Comparison of ENCODE assay signal across 11 cellular contexts in the genomic region with DNA sequence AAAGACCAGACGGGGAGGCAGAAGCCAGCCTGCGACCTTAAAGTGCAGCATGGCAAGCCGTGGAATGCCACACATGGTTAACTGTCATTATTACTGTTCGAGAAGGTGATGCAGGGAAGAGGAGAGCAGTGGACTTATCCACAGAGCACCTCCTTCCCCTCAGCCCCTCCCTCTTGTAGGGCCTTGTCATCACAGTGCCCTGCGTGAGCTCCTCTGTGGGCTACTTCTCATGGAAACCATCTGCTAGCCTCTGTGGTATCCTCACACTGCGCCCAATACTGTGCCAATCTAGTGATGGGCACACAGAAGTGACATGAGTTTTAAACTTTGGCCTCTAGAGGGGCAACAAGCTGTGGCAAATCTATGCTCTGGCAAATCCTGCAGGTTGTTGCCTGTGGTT. TPM values are rescaled to one million over a fixed set of nuclear protein-coding genes. Genes with fewer than 3 reads are reported as not detected.
DNase-seq lines count a peak whose midpoint lies in the region; ATAC-seq, FAIRE-seq and TF ChIP-seq lines count a peak whose summit lies in the region.
"Had no signal": no experiment of that assay in that cellular context is flagged by ENCODE, and none has a peak within 500 bp of the region (broad histone marks: within the 10 kb centered on the region; RNA-seq: fewer than 3 reads in every experiment).

No MANE protein-coding gene starts in this region.

- peaks cover 2% of the 10 kb centered on the region for H3K36me3 Mint-ChIP-seq in activated CD4-positive, alpha-beta memory T cell treated with anti-CD3 and anti-CD28 coated beads for 36 hours
- peaks cover 0 to 4% (median 4%) of the 10 kb centered on the region in 3 donors for H3K36me3 Mint-ChIP-seq in immature natural killer cell

- POLR2A ChIA-PET in activated CD4-positive, alpha-beta memory T cell treated with anti-CD3 and anti-CD28 coated beads for 36 hours (lab: Charles Lee) = interaction anchor here (0.6 to 4.6 kb wide), 10 partner anchors 8 to 164 kb away, joined by 3 to 114 read pairs (median 6); a partner anchor contains a TSS

- peak overlapping the region; percentile 84 for H3K4me3 Mint-ChIP-seq in activated CD4-positive, alpha-beta memory T cell treated with anti-CD3 and anti-CD28 coated beads for 36 hours
- peak overlapping the region; percentile 78 to 94 (median 90) for H3K4me3 Mint-ChIP-seq in immature natural killer cell

- no peaks in the 10 kb centered on the region for H3K9me3 Mint-ChIP-seq in activated CD4-positive, alpha-beta memory T cell treated with anti-CD3 and anti-CD28 coated beads for 36 hours
- no peaks in the 10 kb centered on the region for H3K9me3 Mint-ChIP-seq in immature natural killer cell

- H3K27me3 Mint-ChIP-seq in activated CD4-positive, alpha-beta memory T cell treated with anti-CD3 and anti-CD28 coated beads for 36 hours = no peaks in the 10 kb centered on the region
- H3K27me3 Mint-ChIP-seq in immature natural killer cell (ENCODE audit: low read depth in 3 of 3) = peaks cover 0 to 6% (median 0%) of the 10 kb centered on the region in 3 donors

- H3K27ac Mint-ChIP-seq in activated CD4-positive, alpha-beta memory T cell treated with anti-CD3 and anti-CD28 coated beads for 36 hours = peak overlapping the region; percentile 92
- H3K27ac Mint-ChIP-seq in immature natural killer cell = peak overlapping the region; percentile 98 to 100 (median 100)

- DNase-seq in stimulated activated naive CD4-positive, alpha-beta T cell treated with Interleukin-2 at 50 U/mL for 16 hours (lab: John Stamatoyannopoulos, UW) = peak; percentile 20
- DNase-seq in stimulated activated naive CD4-positive, alpha-beta T cell (lab: John Stamatoyannopoulos, UW) = no peak
- peak; percentile 64 for DNase-seq in activated CD4-positive, alpha-beta memory T cell treated with anti-CD3 and anti-CD28 coated beads for 36 hours
- DNase-seq in immature natural killer cell (peak; percentile 42 to 56 (median 51)), glomerular visceral epithelial cell (ENCODE audit: extremely low spot score) (no peak), GM12892 (ENCODE audit: insufficient read length) (no peak)
- DNase-seq: NCI-H510A treated with DMSO at 0.1 percent for 48 hours had no signal

- CTCF ChIA-PET in activated CD4-positive, alpha-beta memory T cell treated with anti-CD3 and anti-CD28 coated beads for 36 hours (lab: Charles Lee) = interaction anchor here (0.9 to 4.9 kb wide), 11 partner anchors 10 to 159 kb away, joined by 3 to 38 read pairs (median 5); a partner anchor contains a TSS

- no peak for TF ChIP-seq POLR2A in GM12892 (IDR thresholded peaks at IDR 0.05; ENCODE audit: low read depth, low read length)

- intact Hi-C loops in activated CD4-positive, alpha-beta memory T cell treated with anti-CD3 and anti-CD28 coated beads for 36 hours (cut with micrococcal nuclease) = loop anchor here (5.0 kb wide), 2 partner anchors 85 to 290 kb away; a partner anchor contains a TSS

- H3K4me1 Mint-ChIP-seq in activated CD4-positive, alpha-beta memory T cell treated with anti-CD3 and anti-CD28 coated beads for 36 hours (ENCODE audit: low read depth) = peaks cover 55% of the 10 kb centered on the region
- peaks cover 56% of the 10 kb centered on the region in 2 donors for H3K4me1 Mint-ChIP-seq in immature natural killer cell

- no peak for FAIRE-seq in GM12892 (lab: Jason Lieb, UNC)
- FAIRE-seq: colon had no signal

- ATAC-seq in HG02970 (IDR thresholded peaks at IDR 0.05; ENCODE audit: low FRiP score, unreplicated experiment) (no peak), GM21515 (IDR thresholded peaks at IDR 0.05; ENCODE audit: unreplicated experiment) (no peak)
- ATAC-seq: sciatic nerve had no signal

RNA-seq across cellular contexts. Expression of a gene that starts 18.2 kb away (rescaled TPM):
- total RNA-seq in activated CD4-positive, alpha-beta memory T cell treated with anti-CD3 and anti-CD28 coated beads for 36 hours = 10 to 100 TPM; 16.1 to 17.6 TPM
- 1 to 10 TPM; 1.8 to 6.6 (median 4.2) TPM for polyA plus RNA-seq in immature natural killer cell
- polyA plus RNA-seq in GM12892 (2012; ENCODE audit: missing spikeins) = 6.9 TPM

RNA-seq across cellular contexts. Expression of a gene that starts 50.6 kb away (rescaled TPM):
- 100 to 1,000 TPM; 131 to 137 TPM for total RNA-seq in activated CD4-positive, alpha-beta memory T cell treated with anti-CD3 and anti-CD28 coated beads for 36 hours
- polyA plus RNA-seq in immature natural killer cell = 10 to 100 TPM; 16.9 to 40.3 (median 22.9) TPM
- polyA plus RNA-seq in GM12892 (2012; ENCODE audit: missing spikeins) = 99.3 TPM

Comparison
In these comparisons a context has a peak if more than half of its experiments do, and no peak if none do; other contexts are left out.
1. DNase-seq: peak in stimulated activated naive CD4-positive, alpha-beta T cell treated with Interleukin-2 at 50 U/mL for 16 hours (single experiment), activated CD4-positive, alpha-beta memory T cell treated with anti-CD3 and anti-CD28 coated beads for 36 hours (single experiment) and immature natural killer cell (3 of 3); none in stimulated activated naive CD4-positive, alpha-beta T cell (0 of 6), glomerular visceral epithelial cell (single experiment) and GM12892 (single experiment).